In the genomic region with DNA sequence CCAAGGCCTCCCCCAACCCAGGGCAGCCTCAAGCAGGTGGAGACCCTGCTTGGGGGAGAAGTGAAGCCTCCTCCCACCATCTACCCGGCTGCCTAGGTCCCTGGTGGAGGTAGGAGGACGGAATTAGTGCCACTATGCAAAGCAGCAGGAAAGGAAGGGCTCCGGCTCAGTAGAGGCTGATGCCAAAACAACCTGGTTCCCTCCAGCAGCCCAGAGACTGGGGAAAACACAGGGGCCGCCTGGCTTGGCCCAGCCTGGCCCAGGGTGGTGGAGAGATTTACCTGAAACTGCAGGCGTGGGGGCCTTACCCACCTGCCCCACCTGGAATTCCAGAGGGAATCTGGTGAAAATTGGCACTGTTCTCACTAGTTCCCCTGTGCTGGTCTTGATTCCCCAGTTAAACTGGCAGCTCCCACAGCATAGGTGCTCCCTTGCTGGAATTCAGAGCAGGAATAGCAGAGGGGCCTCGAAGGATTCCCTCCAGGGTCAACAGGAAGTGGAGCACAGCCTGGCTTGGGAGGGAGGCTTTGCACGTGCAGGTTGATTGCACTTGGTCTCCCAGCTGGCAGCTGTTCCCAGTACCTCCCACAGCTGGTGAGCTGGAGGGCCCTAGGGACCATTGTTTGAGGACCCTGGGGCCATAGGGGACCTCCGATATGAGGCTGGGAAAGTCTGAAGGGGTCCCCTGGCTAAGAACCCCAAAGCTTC, we compare ENCODE assay signal across 24 cellular contexts. TPM values are rescaled to one million over a fixed set of nuclear protein-coding genes. Genes with fewer than 3 reads are reported as not detected.
DNase-seq lines count a peak whose midpoint lies in the region; ATAC-seq and TF ChIP-seq lines count a peak whose summit lies in the region.
"Had no signal": no experiment of that assay in that cellular context is flagged by ENCODE, and none has a peak within 500 bp of the region (broad histone marks: within the 10 kb centered on the region; RNA-seq: fewer than 3 reads in every experiment).

No MANE protein-coding gene starts in this region.

- CTCF ChIA-PET in GM10248 (lab: Yijun Ruan, JAX): interaction anchor here (1.0 to 8.6 kb wide), 9 partner anchors 9 to 204 kb away, joined by 3 to 121 read pairs (median 5); a partner anchor contains a TSS

- POLR2A ChIA-PET in GM10248 (lab: Yijun Ruan, JAX): interaction anchor here (0.6 to 1.0 kb wide), 3 partner anchors 12 to 203 kb away, joined by 3 to 4 read pairs (median 3); no protein-coding TSS in a partner anchor

- peaks cover 22% of the 10 kb centered on the region for H4K20me1 ChIP-seq in DOHH2 (ENCODE audit: control insufficient read depth, insufficient read depth, low read depth, low read length)

- no peak for ATAC-seq in GM19351 (IDR thresholded peaks at IDR 0.05; ENCODE audit: unreplicated experiment)
- ATAC-seq: gastrocnemius medialis; Panc1; stimulated activated effector memory CD8-positive, alpha-beta T cell treated with anti-CD3 and anti-CD28 coated beads, Interleukin-12 subunit alpha, Interleukin-12 subunit beta, amount 100 ng/mL, for 72 hours; upper lobe of right lung had no signal

- H3K36me3 ChIP-seq in DOHH2 (ENCODE audit: control insufficient read depth, low read length) (peaks cover 64% of the 10 kb centered on the region), H7 (replicated peaks; ENCODE audit: control insufficient read depth, insufficient read depth, low read length) (no peaks in the 10 kb centered on the region)
- H3K36me3 ChIP-seq: cardiac muscle cell, gastrocnemius medialis, neutrophil, upper lobe of right lung had no signal

- DNase-seq in H7 (peak; percentile 56), epidermal melanocyte (ENCODE audit: insufficient read length, low spot score) (peak; percentile 3), GM10248 (ENCODE audit: extremely low spot score) (no peak), H4 (ENCODE audit: low spot score) (no peak)
- DNase-seq: activated CD4-positive, alpha-beta T cell treated with anti-CD3 and anti-CD28 coated beads for 1 hour; activated naive CD8-positive, alpha-beta T cell treated with anti-CD3 and anti-CD28 coated beads, Interleukin-2, amount 10 ng/mL, durations not matched to agents 7 days and 5 days; AML-193; DMS79; endodermal cell; gastrocnemius medialis; immature natural killer cell; KG1; mesendoderm; NCI-H146; NCI-H446; stimulated activated CD4-positive, alpha-beta T cell treated with anti-CD3 and anti-CD28 coated beads, Interleukin-4, amount 100 ng/mL, for 4 hours; upper lobe of right lung had no signal

- peaks cover 41% of the 10 kb centered on the region for H3F3A ChIP-seq in DOHH2 (ENCODE audit: control insufficient read depth, insufficient read depth)

- H3K27ac ChIP-seq in DOHH2 (ENCODE audit: low read depth, low read length): peak overlapping the region; percentile 92
- H3K27ac ChIP-seq: cardiac muscle cell, gastrocnemius medialis, neutrophil, upper lobe of right lung had no signal

- no peaks in the 10 kb centered on the region for H3K9me2 ChIP-seq in DOHH2 (replicated peaks; ENCODE audit: control insufficient read depth, low read length)

- peaks cover 45% of the 10 kb centered on the region for H3K79me2 ChIP-seq in DOHH2 (ENCODE audit: control insufficient read depth, low read length)

- no peak for TF ChIP-seq CTCF in DOHH2 (IDR thresholded peaks at IDR 0.05; ENCODE audit: low read depth, low read length, poor library complexity, severe bottlenecking)
- TF ChIP-seq CTCF in GM10248 (IDR thresholded peaks at IDR 0.05; ENCODE audit: control extremely low read depth, extremely low read depth, low read depth, missing control alignments): no peak

- H3K4me2 ChIP-seq in DOHH2 (ENCODE audit: low read length): peak overlapping the region; percentile 99

- H3K27me3 ChIP-seq in DOHH2 (ENCODE audit: control insufficient read depth, low read length): no peaks in the 10 kb centered on the region
- H3K27me3 ChIP-seq in H7 (ENCODE audit: control insufficient read depth, insufficient read depth, low read length): no peaks in the 10 kb centered on the region
- H3K27me3 ChIP-seq: cardiac muscle cell, gastrocnemius medialis, upper lobe of right lung had no signal

- H3K4me3 ChIP-seq in DOHH2 (ENCODE audit: low read length) (peak overlapping the region; percentile 98), H7 (ENCODE audit: insufficient read depth, low read depth, low read length) (no peak overlapping the region)
- H3K4me3 ChIP-seq: cardiac muscle cell, gastrocnemius medialis, upper lobe of right lung had no signal

- H3K9me3 ChIP-seq in DOHH2 (ENCODE audit: control insufficient read depth, insufficient read depth, low read length): no peaks in the 10 kb centered on the region
- H3K9me3 ChIP-seq: gastrocnemius medialis, neutrophil, upper lobe of right lung had no signal

- H3K4me1 ChIP-seq in DOHH2 (ENCODE audit: control insufficient read depth, low read length): peaks cover 87% of the 10 kb centered on the region

RNA-seq across cellular contexts. Expression of a gene that starts 4.5 kb away (rescaled TPM):
- 2.4 and 2.6 TPM in 2 replicates for total RNA-seq in H7 (2014; rRNA removed; shearing (Covaris generic))
- 1.1 TPM in 1 of 2 replicates, not detected in the other for total RNA-seq in H4 (2014; rRNA removed; shearing (Covaris generic))
- total RNA-seq: cardiac muscle cell had no signal

RNA-seq across cellular contexts. Expression of a gene that starts 9.0 kb away (rescaled TPM):
- not detected in 2 replicates for total RNA-seq in H7 (2014; rRNA removed; shearing (Covaris generic))
- total RNA-seq in H4 (2014; rRNA removed; shearing (Covaris generic)): not detected in 2 replicates
- total RNA-seq: activated naive CD8-positive, alpha-beta T cell treated with anti-CD3 and anti-CD28 coated beads, Interleukin-2, amount 10 ng/mL, durations not matched to agents 7 days and 5 days; cardiac muscle cell; endodermal cell; gastrocnemius medialis; H1; upper lobe of right lung had no signal

RNA-seq across cellular contexts. Expression of a gene that starts 16.6 kb away (rescaled TPM):
- total RNA-seq in H7 (2014; rRNA removed; shearing (Covaris generic)): not detected in 2 replicates
- total RNA-seq in H4 (2014; rRNA removed; shearing (Covaris generic)): not detected in 2 replicates
- total RNA-seq: activated naive CD8-positive, alpha-beta T cell treated with anti-CD3 and anti-CD28 coated beads, Interleukin-2, amount 10 ng/mL, durations not matched to agents 7 days and 5 days; cardiac muscle cell; endodermal cell; gastrocnemius medialis; H1; upper lobe of right lung had no signal

RNA-seq across cellular contexts. Expression of a gene that starts 31.2 kb away (rescaled TPM):
- total RNA-seq in H7 (2014; rRNA removed; shearing (Covaris generic)): 0.30 TPM in 1 of 2 replicates, not detected in the other
- total RNA-seq in H4 (2014; rRNA removed; shearing (Covaris generic)): not detected in 2 replicates
- total RNA-seq: activated naive CD8-positive, alpha-beta T cell treated with anti-CD3 and anti-CD28 coated beads, Interleukin-2, amount 10 ng/mL, durations not matched to agents 7 days and 5 days; cardiac muscle cell; gastrocnemius medialis; H1; upper lobe of right lung had no signal

RNA-seq across cellular contexts. Expression of a gene that starts 45.1 kb away (rescaled TPM):
- total RNA-seq in H7 (2014; rRNA removed; shearing (Covaris generic)): 4.8 and 6.8 TPM in 2 replicates
- 0.02 TPM in 2 replicates for total RNA-seq in H4 (2014; rRNA removed; shearing (Covaris generic))
- total RNA-seq: activated naive CD8-positive, alpha-beta T cell treated with anti-CD3 and anti-CD28 coated beads, Interleukin-2, amount 10 ng/mL, durations not matched to agents 7 days and 5 days; upper lobe of right lung had no signal

Comparison
In these comparisons a context has a peak if more than half of its experiments do, and no peak if none do; other contexts are left out.
1. DNase-seq: peak in H7 (single experiment) and epidermal melanocyte (single experiment); none in GM10248 (single experiment) and H4 (single experiment).